ENCODE assay signal across 21 cellular contexts in genomic region chr7:83996879-83997278, GRCh38.
DNase-seq lines count a peak whose midpoint lies in the region; ATAC-seq and TF ChIP-seq lines count a peak whose summit lies in the region.
"Had no signal": no experiment of that assay in that cellular context is flagged by ENCODE, and none has a peak within 500 bp of the region (broad histone marks: within the 10 kb centered on the region; RNA-seq: fewer than 3 reads in every experiment).

No MANE protein-coding gene starts in this region.

- H3K27ac Mint-ChIP-seq in osteocyte (ENCODE audit: unreplicated experiment) (peak overlapping the region; percentile 38), HFFc6 (no peak overlapping the region)
- H3K27ac Mint-ChIP-seq: CD4-positive, CD25-positive, alpha-beta regulatory T cell had no signal

- H3K18ac ChIP-seq in mesendoderm (ENCODE audit: low read length) = no peak overlapping the region

- H3K9me3 ChIP-seq in RWPE2 (ENCODE audit: severe bottlenecking) = no peaks in the 10 kb centered on the region
- H3K9me3 ChIP-seq: Peyer's patch, SJSA1 had no signal

- peak; percentile 68 for ATAC-seq in RWPE2 (ENCODE audit: low read depth)
- ATAC-seq: Right ventricle myocardium inferior had no signal

- H3K27ac ChIP-seq in RWPE2 (ENCODE audit: poor library complexity, severe bottlenecking) = no peak overlapping the region
- H3K27ac ChIP-seq in mesendoderm (ENCODE audit: low read depth, low read length) = no peak overlapping the region
- H3K27ac ChIP-seq: Peyer's patch, SJSA1 had no signal

- no peak overlapping the region for H2AK5ac ChIP-seq in mesendoderm (ENCODE audit: low read length)

- no peak overlapping the region for H3K4ac ChIP-seq in mesendoderm (ENCODE audit: low read depth, low read length)

- H3K4me3 Mint-ChIP-seq in osteocyte (ENCODE audit: unreplicated experiment) (no peak overlapping the region), HFFc6 (no peak overlapping the region)
- H3K4me3 Mint-ChIP-seq: CD4-positive, CD25-positive, alpha-beta regulatory T cell had no signal

- H3K4me1 ChIP-seq in RWPE2 (ENCODE audit: insufficient read depth, poor library complexity, severe bottlenecking) (peaks cover 9% of the 10 kb centered on the region), mesendoderm (ENCODE audit: control insufficient read depth, low read depth, low read length) (no peaks in the 10 kb centered on the region)
- H3K4me1 ChIP-seq: Peyer's patch, SJSA1 had no signal

- H3K4me1 Mint-ChIP-seq in osteocyte (ENCODE audit: unreplicated experiment) (peaks cover 21% of the 10 kb centered on the region), HFFc6 (ENCODE audit: low read depth) (peaks cover 1% of the 10 kb centered on the region)
- H3K4me1 Mint-ChIP-seq: CD4-positive, CD25-positive, alpha-beta regulatory T cell had no signal

- H3K9me3 Mint-ChIP-seq in osteocyte (ENCODE audit: unreplicated experiment) (no peaks in the 10 kb centered on the region), HFFc6 (0 out of 2 replicates have a peak, but pooled peaks cover 4% of the 10 kb centered on the region)

- no peak overlapping the region for H3K4me3 ChIP-seq in RWPE2 (ENCODE audit: severe bottlenecking)
- H3K4me3 ChIP-seq in epithelial cell of esophagus (ENCODE audit: low read length) = no peak overlapping the region
- no peak overlapping the region for H3K4me3 ChIP-seq in mesendoderm (ENCODE audit: low read length)
- H3K4me3 ChIP-seq: Peyer's patch, SJSA1 had no signal

- H3K36me3 Mint-ChIP-seq in osteocyte (ENCODE audit: unreplicated experiment) (no peaks in the 10 kb centered on the region), HFFc6 (ENCODE audit: low read depth) (peaks cover 11% of the 10 kb centered on the region)
- H3K36me3 Mint-ChIP-seq: CD4-positive, CD25-positive, alpha-beta regulatory T cell had no signal

- H2BK5ac ChIP-seq in mesendoderm (ENCODE audit: low read length) = no peak overlapping the region

- peak; percentile 34 for DNase-seq in HCEC 1CT
- no peak for DNase-seq in RWPE2 (ENCODE audit: low spot score)
- DNase-seq in epithelial cell of esophagus (ENCODE audit: low read depth) = peak; percentile 53
- no peak for DNase-seq in osteocyte (ENCODE audit: extremely low spot score, unreplicated experiment)
- DNase-seq in mesendoderm = no peak
- no peak for DNase-seq in pons (ENCODE audit: low spot score)
- DNase-seq in HFFc6 = no peak
- DNase-seq: CD4-positive, CD25-positive, alpha-beta regulatory T cell; COR-L47; DND-41; Kasumi-1; NCI-H1105; NCI-H146; NCI-H2029; NCI-H226; NCI-H524; NCI-H774; NK-92 treated with Interleukin-12 subunit alpha and Interleukin-12 subunit beta, amount 100 ng/mL, for 24 hours; Peyer's patch had no signal

- H3K23ac ChIP-seq in mesendoderm (ENCODE audit: low read length) = no peak overlapping the region

- no peak overlapping the region for H2BK15ac ChIP-seq in mesendoderm (replicated peaks; ENCODE audit: low read depth)

- no peak for TF ChIP-seq CTCF in RWPE2 (IDR thresholded peaks at IDR 0.05; ENCODE audit: poor library complexity, severe bottlenecking)
- no peak for TF ChIP-seq CTCF in epithelial cell of esophagus (IDR thresholded peaks at IDR 0.05; ENCODE audit: insufficient read depth, low read depth, low read length, missing control alignments)
- TF ChIP-seq CTCF in osteocyte (IDR thresholded peaks at IDR 0.05) = no peak
- TF ChIP-seq CTCF in HFFc6 (IDR thresholded peaks at IDR 0.05) = no peak

- no peak overlapping the region for H4K8ac ChIP-seq in mesendoderm (ENCODE audit: low read depth, low read length)

- no peak overlapping the region for H3K4me2 ChIP-seq in mesendoderm (ENCODE audit: low read length)

- H3K36me3 ChIP-seq in RWPE2 (ENCODE audit: low read depth) = peaks cover 3% of the 10 kb centered on the region; the same call in 1 of the 2 replicates
- no peaks in the 10 kb centered on the region for H3K36me3 ChIP-seq in mesendoderm (ENCODE audit: control insufficient read depth, insufficient read depth, low read length)
- H3K36me3 ChIP-seq: Peyer's patch, SJSA1 had no signal

- no peaks in the 10 kb centered on the region for H3K79me1 ChIP-seq in mesendoderm (ENCODE audit: low read length)

- no peak overlapping the region for H3K9ac ChIP-seq in mesendoderm (ENCODE audit: low read length)

- no peak overlapping the region for H2BK120ac ChIP-seq in mesendoderm (ENCODE audit: low read depth, low read length)

- H3K27me3 Mint-ChIP-seq in osteocyte (ENCODE audit: unreplicated experiment) (no peaks in the 10 kb centered on the region), HFFc6 (ENCODE audit: insufficient read depth) (no peaks in the 10 kb centered on the region; the same call in 1 of the 2 replicates)
- H3K27me3 Mint-ChIP-seq: CD4-positive, CD25-positive, alpha-beta regulatory T cell had no signal

- H3K27me3 ChIP-seq in RWPE2 (ENCODE audit: insufficient read depth, poor library complexity, severe bottlenecking) = no peaks in the 10 kb centered on the region
- H3K27me3 ChIP-seq in mesendoderm (ENCODE audit: insufficient read depth, low read length, poor library complexity) = no peaks in the 10 kb centered on the region
- H3K27me3 ChIP-seq: Peyer's patch, SJSA1 had no signal

- H4K5ac ChIP-seq in mesendoderm (ENCODE audit: low read length) = no peak overlapping the region

- H3K56ac ChIP-seq in mesendoderm (ENCODE audit: low read length) = no peak overlapping the region

- H3K79me2 ChIP-seq in mesendoderm (ENCODE audit: control insufficient read depth, insufficient read depth, low read length) = no peaks in the 10 kb centered on the region

- WGBS in mesendoderm (ENCODE audit: extremely low coverage, insufficient coverage, low lambda C conversion rate) = 100% methylated on average over 1 of the region's 1 CpG

Comparison
In these comparisons a context has a peak if more than half of its experiments do, and no peak if none do; other contexts are left out.
1. DNase-seq: peak in HCEC 1CT (single experiment) and epithelial cell of esophagus (single experiment); none in RWPE2 (single experiment), osteocyte (single experiment), mesendoderm (single experiment), pons (single experiment) and HFFc6 (single experiment).